In the genomic region with DNA sequence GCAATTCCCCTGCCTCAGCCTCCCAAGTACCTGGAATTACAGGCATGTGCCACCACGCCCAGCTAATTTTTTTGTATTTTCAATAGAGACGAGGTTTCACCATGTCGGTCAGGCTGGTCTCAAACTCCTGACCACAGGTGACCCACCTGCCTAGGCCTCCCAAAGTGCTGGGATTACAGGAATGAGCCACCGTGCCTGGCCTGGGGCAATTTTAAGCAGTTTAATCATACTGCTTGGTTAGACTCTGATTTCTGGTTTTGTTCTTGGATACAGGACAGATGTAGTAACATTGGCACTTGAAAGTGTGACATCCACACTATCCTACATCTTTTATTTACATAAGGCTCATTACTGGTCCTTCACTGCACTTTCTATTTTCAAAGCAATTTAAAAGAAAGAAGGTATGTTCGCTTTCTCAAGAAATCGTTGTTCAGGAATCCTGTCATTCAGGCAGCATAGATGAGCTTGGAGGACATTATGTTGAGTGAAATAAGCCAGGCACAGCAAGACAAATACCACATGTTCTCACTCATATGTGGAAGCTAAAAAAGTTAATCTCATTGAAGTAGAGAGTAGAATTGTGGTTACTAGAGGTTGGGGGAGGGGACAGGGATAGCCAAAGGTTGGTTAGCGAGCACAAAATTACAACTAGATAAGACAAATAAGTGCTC, we compare ENCODE assay signal across 1 cellular context.
TF ChIP-seq lines count a peak whose summit lies in the region.

No MANE protein-coding gene starts in this region.

TF ChIP-seq in A549, 52 proteins besides CTCF, POLR2A, EP300 and RAD21 (continued from another document):
- TF ChIP-seq, protein P1, sequence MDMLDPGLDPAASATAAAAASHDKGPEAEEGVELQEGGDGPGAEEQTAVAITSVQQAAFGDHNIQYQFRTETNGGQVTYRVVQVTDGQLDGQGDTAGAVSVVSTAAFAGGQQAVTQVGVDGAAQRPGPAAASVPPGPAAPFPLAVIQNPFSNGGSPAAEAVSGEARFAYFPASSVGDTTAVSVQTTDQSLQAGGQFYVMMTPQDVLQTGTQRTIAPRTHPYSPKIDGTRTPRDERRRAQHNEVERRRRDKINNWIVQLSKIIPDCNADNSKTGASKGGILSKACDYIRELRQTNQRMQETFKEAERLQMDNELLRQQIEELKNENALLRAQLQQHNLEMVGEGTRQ (IDR thresholded peaks at IDR 0.05) = no peak
- TF ChIP-seq JUN (IDR thresholded peaks at IDR 0.05) (no peak), EHF (CRISPR knock-in tag; IDR thresholded peaks at IDR 0.05) (no peak), CHD4 (IDR thresholded peaks at IDR 0.05; ENCODE audit: borderline replicate concordance) (no peak), SMC3 (IDR thresholded peaks at IDR 0.05) (no peak), EHMT2 (IDR thresholded peaks at IDR 0.05; ENCODE audit: low read depth) (no peak), BHLHE40 (IDR thresholded peaks at IDR 0.05; ENCODE audit: low read depth, low read length) (no peak), POLR2AphosphoS2 (conservative IDR thresholded peaks at IDR 0.05; ENCODE audit: low read length) (no peak)
